8 cellular contexts compared by ENCODE assay signal in genomic region chr7:131235489-131236317, GRCh38.
DNase-seq lines count a peak whose midpoint lies in the region; ATAC-seq and TF ChIP-seq lines count a peak whose summit lies in the region.

No MANE protein-coding gene starts in this region.

- ATAC-seq in HG02798 (IDR thresholded peaks at IDR 0.05; ENCODE audit: poor library complexity, unreplicated experiment): no peak
- ATAC-seq in GM19397 (IDR thresholded peaks at IDR 0.05; ENCODE audit: unreplicated experiment): no peak

- no peaks in the 10 kb centered on the region for H3K36me3 ChIP-seq in right atrium auricular region

- peaks cover 0 to 26% of the 10 kb centered on the region in 2 donors for H3K4me1 ChIP-seq in right atrium auricular region

- no peak overlapping the region for H3K4me3 ChIP-seq in right atrium auricular region

- DNase-seq in EH (ENCODE audit: low read depth) (peak; percentile 97), RKO (ENCODE audit: low spot score) (peak; percentile 99), right atrium auricular region (ENCODE audit: low spot score) (peak; percentile 77), NCI-H1105 (lab: John Stamatoyannopoulos, UW) (no peak)
- peak; percentile 79 for DNase-seq in activated naive CD4-positive, alpha-beta T cell treated with Interleukin-2 at 50 U/mL for 16 hours
- peak; percentile 70 to 74 for DNase-seq in stimulated activated CD4-positive, alpha-beta T cell treated with anti-CD3 and anti-CD28 coated beads, Interleukin-15, amount 100 ng/mL, for 48 hours (ENCODE audit: low read depth in 2 of 2)

- no peaks in the 10 kb centered on the region for H3K9me3 ChIP-seq in right atrium auricular region

- H3K27ac ChIP-seq in right atrium auricular region: peak overlapping the region; percentile 24 to 74

- no peak for TF ChIP-seq CTCF in right atrium auricular region (IDR thresholded peaks at IDR 0.05)

- H3K27me3 ChIP-seq in right atrium auricular region: no peaks in the 10 kb centered on the region
